In the genomic region with DNA sequence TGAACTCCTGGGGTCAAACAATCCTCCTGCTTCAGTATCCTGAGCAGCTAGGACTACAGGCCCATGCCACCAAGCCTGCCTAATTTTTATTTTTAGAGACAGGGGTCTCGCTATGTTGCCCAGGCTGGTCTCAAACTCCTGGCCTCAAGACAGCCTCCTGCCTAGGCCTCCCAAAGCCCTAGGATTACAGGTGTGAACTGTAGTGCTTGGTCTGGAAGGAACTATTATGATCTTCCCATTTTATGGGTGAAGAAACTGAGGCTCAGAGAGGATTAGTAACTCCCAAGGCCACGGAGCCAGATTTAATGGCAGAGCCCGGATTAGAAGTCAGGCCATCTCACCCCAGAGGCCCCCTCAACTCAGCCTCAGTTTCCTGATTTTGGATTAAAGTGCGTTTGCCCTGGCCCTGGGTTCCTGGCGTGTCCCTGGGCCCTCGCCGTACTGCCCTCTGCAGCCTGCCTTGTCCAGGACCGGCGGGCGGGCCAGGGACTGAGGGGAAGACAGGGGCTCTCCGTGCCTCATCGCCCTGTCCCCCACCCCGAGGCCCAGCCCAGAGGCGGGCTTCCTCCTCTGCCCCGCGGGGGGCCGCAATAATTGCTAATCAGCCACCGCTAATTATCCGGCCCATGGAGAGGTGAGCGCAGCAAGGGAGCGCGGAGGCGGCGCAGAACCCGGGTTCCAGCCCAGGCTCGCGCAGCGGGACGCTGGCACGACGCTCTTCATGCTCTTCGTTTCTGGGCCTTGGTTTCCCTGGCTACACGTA, we compare ENCODE assay signal across 1 cellular context.
TF ChIP-seq lines count a peak whose summit lies in the region.

No MANE protein-coding gene starts in this region.

TF ChIP-seq in K562, 482 proteins besides CTCF, POLR2A, EP300 and RAD21:
- TF ChIP-seq ZNF121 (CRISPR knock-in tag; conservative IDR thresholded peaks at IDR 0.05) = peak; percentile 93
- TF ChIP-seq RBM25 (IDR thresholded peaks at IDR 0.05; ENCODE audit: low read depth, low read length, severe bottlenecking) = peak; percentile 38
- 0 out of 2 replicates have a peak, but pooled peaks have one; percentile 37 for TF ChIP-seq ADNP (tag; IDR thresholded peaks at IDR 0.05)
- no peak for TF ChIP-seq SMARCB1 (IDR thresholded peaks at IDR 0.05; ENCODE audit: insufficient read length, low read depth)
- TF ChIP-seq BCOR (IDR thresholded peaks at IDR 0.05) = 0 out of 2 replicates have a peak, but pooled peaks have one; percentile 41
- no peak for TF ChIP-seq ZNF699 (CRISPR knock-in tag; IDR thresholded peaks at IDR 0.05; ENCODE audit: insufficient replicate concordance)
